In genomic region chr7:65004575-65004974, GRCh38 we compare ENCODE assay signal across 15 cellular contexts. TPM values are rescaled to one million over a fixed set of nuclear protein-coding genes. Genes with fewer than 3 reads are reported as not detected.
DNase-seq lines count a peak whose midpoint lies in the region; ATAC-seq and TF ChIP-seq lines count a peak whose summit lies in the region.
"Had no signal": no experiment of that assay in that cellular context is flagged by ENCODE, and none has a peak within 500 bp of the region (broad histone marks: within the 10 kb centered on the region; RNA-seq: fewer than 3 reads in every experiment).

No MANE protein-coding gene starts in this region.

- peaks cover 54% of the 10 kb centered on the region for H3K36me3 Mint-ChIP-seq in activated naive CD8-positive, alpha-beta T cell treated with anti-CD3 and anti-CD28 coated beads, Interleukin-2, amount 10 ng/mL, durations not matched to agents 7 days and 5 days
- peaks cover 55% of the 10 kb centered on the region for H3K36me3 Mint-ChIP-seq in activated naive CD8-positive, alpha-beta T cell treated with anti-CD3 and anti-CD28 coated beads, Interleukin-2, amount 50 U/mL, for 24 hours (ENCODE audit: low read depth)
- peaks cover 62% of the 10 kb centered on the region for H3K36me3 Mint-ChIP-seq in activated T-helper 17 cell treated with anti-CD3 and anti-CD28 coated beads, Interleukin-2, amount 50 U/mL, for 72 hours (ENCODE audit: low read depth)
- H3K36me3 Mint-ChIP-seq in memory B cell, result peaks cover 34% of the 10 kb centered on the region

- peaks cover 12 to 34% of the 10 kb centered on the region in 2 donors for H3K4me1 ChIP-seq in thoracic aorta (ENCODE audit: control insufficient read depth in 1 of 2, low read depth in 2 of 2)
- H3K4me1 ChIP-seq: BE2C had no signal

- H3K4me3 ChIP-seq in thoracic aorta, result peak overlapping the region; percentile 93
- H3K4me3 ChIP-seq: SJSA1 had no signal

- no peak overlapping the region for H3K27ac ChIP-seq in thoracic aorta
- H3K27ac ChIP-seq: SJSA1 had no signal

- H3K9me3 Mint-ChIP-seq in activated naive CD8-positive, alpha-beta T cell treated with anti-CD3 and anti-CD28 coated beads, Interleukin-2, amount 10 ng/mL, durations not matched to agents 7 days and 5 days, result peaks cover 12% of the 10 kb centered on the region
- H3K9me3 Mint-ChIP-seq in activated naive CD8-positive, alpha-beta T cell treated with anti-CD3 and anti-CD28 coated beads, Interleukin-2, amount 50 U/mL, for 24 hours, result peaks cover 38% of the 10 kb centered on the region
- peaks cover 11% of the 10 kb centered on the region for H3K9me3 Mint-ChIP-seq in activated T-helper 17 cell treated with anti-CD3 and anti-CD28 coated beads, Interleukin-2, amount 50 U/mL, for 72 hours
- H3K9me3 Mint-ChIP-seq in memory B cell, result peaks cover 9% of the 10 kb centered on the region

- no peaks in the 10 kb centered on the region for H3K36me3 ChIP-seq in thoracic aorta
- H3K36me3 ChIP-seq: BE2C had no signal

- peak overlapping the region; percentile 95 for H3K4me3 Mint-ChIP-seq in activated naive CD8-positive, alpha-beta T cell treated with anti-CD3 and anti-CD28 coated beads, Interleukin-2, amount 10 ng/mL, durations not matched to agents 7 days and 5 days
- H3K4me3 Mint-ChIP-seq in activated naive CD8-positive, alpha-beta T cell treated with anti-CD3 and anti-CD28 coated beads, Interleukin-2, amount 50 U/mL, for 24 hours, result no peak overlapping the region
- peak overlapping the region; percentile 93 for H3K4me3 Mint-ChIP-seq in activated T-helper 17 cell treated with anti-CD3 and anti-CD28 coated beads, Interleukin-2, amount 50 U/mL, for 72 hours
- H3K4me3 Mint-ChIP-seq in memory B cell, result peak overlapping the region; percentile 95

- ATAC-seq in activated naive CD8-positive, alpha-beta T cell treated with anti-CD3 and anti-CD28 coated beads, Interleukin-2, amount 10 ng/mL, durations not matched to agents 7 days and 5 days (ENCODE audit: low read depth), result no peak
- no peak for ATAC-seq in activated naive CD8-positive, alpha-beta T cell treated with anti-CD3 and anti-CD28 coated beads, Interleukin-2, amount 50 U/mL, for 24 hours
- no peak for ATAC-seq in activated T-helper 17 cell treated with anti-CD3 and anti-CD28 coated beads, Interleukin-2, amount 50 U/mL, for 72 hours (replicated peaks)
- no peak for ATAC-seq in memory B cell (ENCODE audit: low read depth)
- ATAC-seq in thoracic aorta (ENCODE audit: insufficient number of reproducible peaks, low FRiP score, low read depth), result no peak
- no peak for ATAC-seq in GM18502 (IDR thresholded peaks at IDR 0.05; ENCODE audit: poor library complexity, unreplicated experiment)
- no peak for ATAC-seq in GM18517 (IDR thresholded peaks at IDR 0.05; ENCODE audit: unreplicated experiment)
- ATAC-seq in GM21619 (IDR thresholded peaks at IDR 0.05; ENCODE audit: unreplicated experiment), result no peak
- ATAC-seq: esophagus mucosa had no signal

- no peak overlapping the region for H3K27ac Mint-ChIP-seq in activated naive CD8-positive, alpha-beta T cell treated with anti-CD3 and anti-CD28 coated beads, Interleukin-2, amount 10 ng/mL, durations not matched to agents 7 days and 5 days
- H3K27ac Mint-ChIP-seq in activated naive CD8-positive, alpha-beta T cell treated with anti-CD3 and anti-CD28 coated beads, Interleukin-2, amount 50 U/mL, for 24 hours, result no peak overlapping the region
- no peak overlapping the region for H3K27ac Mint-ChIP-seq in activated T-helper 17 cell treated with anti-CD3 and anti-CD28 coated beads, Interleukin-2, amount 50 U/mL, for 72 hours
- H3K27ac Mint-ChIP-seq in memory B cell, result no peak overlapping the region

- DNase-seq in activated naive CD8-positive, alpha-beta T cell treated with anti-CD3 and anti-CD28 coated beads, Interleukin-2, amount 10 ng/mL, durations not matched to agents 7 days and 5 days, result no peak
- no peak for DNase-seq in activated naive CD8-positive, alpha-beta T cell treated with anti-CD3 and anti-CD28 coated beads, Interleukin-2, amount 50 U/mL, for 24 hours
- no peak for DNase-seq in memory B cell (ENCODE audit: low spot score in 2 of 2)
- no peak for DNase-seq in thoracic aorta (ENCODE audit: low spot score)
- DNase-seq: activated CD4-positive, alpha-beta T cell treated with anti-CD3 and anti-CD28 coated beads, Interleukin-2, amount 50 U/mL, for 1 hour; BE2C; NCI-H1048; NCI-H510A treated with DMSO at 0.1 percent for 48 hours; spleen had no signal

- no peaks in the 10 kb centered on the region for H3K9me3 ChIP-seq in thoracic aorta
- H3K9me3 ChIP-seq: BE2C had no signal

- peaks cover 14% of the 10 kb centered on the region for H3K4me1 Mint-ChIP-seq in activated naive CD8-positive, alpha-beta T cell treated with anti-CD3 and anti-CD28 coated beads, Interleukin-2, amount 10 ng/mL, durations not matched to agents 7 days and 5 days
- peaks cover 47% of the 10 kb centered on the region for H3K4me1 Mint-ChIP-seq in activated naive CD8-positive, alpha-beta T cell treated with anti-CD3 and anti-CD28 coated beads, Interleukin-2, amount 50 U/mL, for 24 hours
- H3K4me1 Mint-ChIP-seq in activated T-helper 17 cell treated with anti-CD3 and anti-CD28 coated beads, Interleukin-2, amount 50 U/mL, for 72 hours, result peaks cover 18% of the 10 kb centered on the region
- peaks cover 37% of the 10 kb centered on the region for H3K4me1 Mint-ChIP-seq in memory B cell

- TF ChIP-seq CTCF in thoracic aorta (IDR thresholded peaks at IDR 0.05), result no peak

- H3K27me3 Mint-ChIP-seq in activated naive CD8-positive, alpha-beta T cell treated with anti-CD3 and anti-CD28 coated beads, Interleukin-2, amount 10 ng/mL, durations not matched to agents 7 days and 5 days, result no peaks in the 10 kb centered on the region
- no peaks in the 10 kb centered on the region for H3K27me3 Mint-ChIP-seq in activated naive CD8-positive, alpha-beta T cell treated with anti-CD3 and anti-CD28 coated beads, Interleukin-2, amount 50 U/mL, for 24 hours
- H3K27me3 Mint-ChIP-seq in activated T-helper 17 cell treated with anti-CD3 and anti-CD28 coated beads, Interleukin-2, amount 50 U/mL, for 72 hours, result no peaks in the 10 kb centered on the region
- H3K27me3 Mint-ChIP-seq in memory B cell, result no peaks in the 10 kb centered on the region

- POLR2A ChIA-PET in activated naive CD8-positive, alpha-beta T cell treated with anti-CD3 and anti-CD28 coated beads, Interleukin-2, amount 10 ng/mL, durations not matched to agents 7 days and 5 days (lab: Charles Lee), result interaction anchor here (0.9 kb wide), 1 partner anchor 22 kb away, joined by 4 read pairs; no protein-coding TSS in a partner anchor

- no peaks in the 10 kb centered on the region for H3K27me3 ChIP-seq in thoracic aorta (replicated peaks; ENCODE audit: insufficient read depth)
- H3K27me3 ChIP-seq: BE2C, SJSA1, spleen had no signal

RNA-seq across cellular contexts. Expression of gene ERV3-1, which starts 1.9 kb away (rescaled TPM):
- total RNA-seq in activated naive CD8-positive, alpha-beta T cell treated with anti-CD3 and anti-CD28 coated beads, Interleukin-2, amount 10 ng/mL, durations not matched to agents 7 days and 5 days, result 10 to 100 TPM; 16.9 to 17.3 TPM
- total RNA-seq in activated T-helper 17 cell treated with anti-CD3 and anti-CD28 coated beads, Interleukin-2, amount 50 U/mL, for 72 hours, result 10 to 100 TPM in 1 of 2 donors, 1 to 10 TPM in 1; 6.1 to 13.7 TPM
- total RNA-seq in thoracic aorta, result 10 to 100 TPM; 21.8 to 28.6 TPM

RNA-seq across cellular contexts. Expression of gene ZNF117, which starts 13.7 kb away (rescaled TPM):
- 1 to 10 TPM; 7.2 to 7.7 TPM for total RNA-seq in activated naive CD8-positive, alpha-beta T cell treated with anti-CD3 and anti-CD28 coated beads, Interleukin-2, amount 10 ng/mL, durations not matched to agents 7 days and 5 days
- 1 to 10 TPM; 1.8 to 6.2 TPM for total RNA-seq in activated T-helper 17 cell treated with anti-CD3 and anti-CD28 coated beads, Interleukin-2, amount 50 U/mL, for 72 hours
- total RNA-seq in thoracic aorta, result 10 to 100 TPM in 1 of 2 donors, 1 to 10 TPM in 1; 9.2 to 16.9 TPM
